14 cellular contexts compared by ENCODE assay signal in genomic region chr2:69549421-69549820, GRCh38.
DNase-seq lines count a peak whose midpoint lies in the region; ATAC-seq, FAIRE-seq and TF ChIP-seq lines count a peak whose summit lies in the region.
"Had no signal": no experiment of that assay in that cellular context is flagged by ENCODE, and none has a peak within 500 bp of the region (broad histone marks: within the 10 kb centered on the region; RNA-seq: fewer than 3 reads in every experiment).

No MANE protein-coding gene starts in this region.

- peak; percentile 26 for DNase-seq in BJ (ENCODE audit: low read depth)
- peak; percentile 31 for DNase-seq in HTR-8/SVneo (ENCODE audit: insufficient read length, low spot score)
- peak; percentile 28 for DNase-seq in astrocyte of the hippocampus (ENCODE audit: low read depth, low spot score)
- peak; percentile 45 for DNase-seq in kidney tubule cell (ENCODE audit: low spot score)
- DNase-seq in NCI-H2227 treated with DMSO at 0.1 percent for 48 hours (lab: John Stamatoyannopoulos, UW), result no peak
- DNase-seq in retina, result no peak
- DNase-seq: activated effector memory CD4-positive, alpha-beta T cell treated with Interleukin-2 at 50 U/mL for 16 hours; H7; KBM-7; NCI-H1436; NCI-H510A; posterior cingulate gyrus had no signal

- no peak for FAIRE-seq in HTR-8/SVneo (lab: Jason Lieb, UNC)

- no peaks in the 10 kb centered on the region for H3K27me3 ChIP-seq in BJ (ENCODE audit: control insufficient read depth, insufficient read depth, low read length)

- CTCF ChIA-PET in BJ (lab: Yijun Ruan, JAX), result interaction anchor here (0.7 to 1.8 kb wide), 4 partner anchors 16 to 175 kb away, joined by 3 to 7 read pairs (median 4); partner anchors contain the start of gene NFU1

- ATAC-seq in HG03045 (IDR thresholded peaks at IDR 0.05; ENCODE audit: unreplicated experiment), result no peak
- no peak for ATAC-seq in HG03039 (IDR thresholded peaks at IDR 0.05; ENCODE audit: unreplicated experiment)

- H3K36me3 ChIP-seq in BJ (ENCODE audit: control insufficient read depth, insufficient read depth, low read length), result no peaks in the 10 kb centered on the region

- no peak for TF ChIP-seq CTCF in BJ (IDR thresholded peaks at IDR 0.05; ENCODE audit: insufficient read depth, low read depth, low read length)

- POLR2A ChIA-PET in BJ (lab: Charles Lee), result no interaction called here

- no peak overlapping the region for H3K4me3 ChIP-seq in BJ (ENCODE audit: low read depth, low read length)

Comparison
In these comparisons a context has a peak if more than half of its experiments do, and no peak if none do; other contexts are left out.
1. DNase-seq: peak in BJ (single experiment), HTR-8/SVneo (single experiment), astrocyte of the hippocampus (single experiment) and kidney tubule cell (single experiment); none in NCI-H2227 treated with DMSO at 0.1 percent for 48 hours (single experiment) and retina (single experiment).